30 cellular contexts compared by ENCODE assay signal in genomic region chr9:70367305-70367930, GRCh38.
"Had no signal": no experiment of that assay in that cellular context is flagged by ENCODE, and none has a peak within 500 bp of the region (broad histone marks: within the 10 kb centered on the region; RNA-seq: fewer than 3 reads in every experiment).

No MANE protein-coding gene starts in this region.

- DNase-seq: activated CD4-positive, alpha-beta T cell treated with anti-CD3 and anti-CD28 coated beads, Interleukin-2, amount 50 U/mL, for 1 hour; activated CD4-positive, CD25-positive, alpha-beta regulatory T cell; activated CD8-positive, alpha-beta memory T cell treated with anti-CD3 and anti-CD28 coated beads, Interleukin-2, amount 50 U/mL, for 4 hours; activated CD8-positive, alpha-beta T cell treated with anti-CD3 and anti-CD28 coated beads for 36 hours; activated effector memory CD4-positive, alpha-beta T cell treated with Interleukin-2 at 50 U/mL for 16 hours; activated naive CD4-positive, alpha-beta T cell; activated naive CD8-positive, alpha-beta T cell treated with anti-CD3 and anti-CD28 coated beads, Interleukin-2, amount 50 U/mL, for 24 hours; activated T-cell treated with anti-CD3 and anti-CD28 coated beads, Interleukin-2, amount 50 U/mL, for 24 hours; amniotic stem cell; Karpas-422; MM.1S; NCI-H1105; NCI-H1436; NCI-H1694 treated with DMSO at 0.1 percent for 48 hours; NCI-H2029 treated with DMSO at 0.1 percent for 48 hours; NCI-H345; NCI-H510A; NCI-H526 treated with DMSO at 0.1 percent for 48 hours; NCI-H82; OCI-M1; RPMI8226; T-cell; T-helper 2 cell; T1000 had no signal

- H3K27ac Mint-ChIP-seq: activated CD8-positive, alpha-beta T cell treated with anti-CD3 and anti-CD28 coated beads for 36 hours; activated naive CD4-positive, alpha-beta T cell treated with anti-CD3 and anti-CD28 coated beads, Interleukin-2, amount 50 U/mL, for 72 hours; activated naive CD8-positive, alpha-beta T cell treated with anti-CD3 and anti-CD28 coated beads, Interleukin-2, amount 50 U/mL, for 24 hours; activated T-cell treated with anti-CD3 and anti-CD28 coated beads, Interleukin-2, amount 50 U/mL, for 24 hours; activated T-helper 1 cell treated with anti-CD3 and anti-CD28 coated beads, Interleukin-12 subunit alpha, Interleukin-12 subunit beta, Interleukin-2, Interleukin-4 antibody, amounts not matched to agents 30 ng/mL and 10 ng/mL and 1 ng/mL, durations not matched to agents 14 hours and 24 hours and 36 hours; brain; T-cell had no signal

- H3K4me1 Mint-ChIP-seq: activated naive CD8-positive, alpha-beta T cell treated with anti-CD3 and anti-CD28 coated beads, Interleukin-2, amount 50 U/mL, for 24 hours; brain; T-cell had no signal

- H3K27ac ChIP-seq: SK-N-MC, VCaP had no signal

- H3K9me3 Mint-ChIP-seq: activated CD8-positive, alpha-beta T cell treated with anti-CD3 and anti-CD28 coated beads for 36 hours; activated naive CD8-positive, alpha-beta T cell treated with anti-CD3 and anti-CD28 coated beads, Interleukin-2, amount 50 U/mL, for 24 hours; activated T-cell treated with anti-CD3 and anti-CD28 coated beads, Interleukin-2, amount 50 U/mL, for 24 hours; activated T-helper 1 cell treated with anti-CD3 and anti-CD28 coated beads, Interleukin-12 subunit alpha, Interleukin-12 subunit beta, Interleukin-2, Interleukin-4 antibody, amounts not matched to agents 30 ng/mL and 10 ng/mL and 1 ng/mL, durations not matched to agents 14 hours and 24 hours and 36 hours; T-cell had no signal

- H3K4me3 ChIP-seq: SK-N-MC had no signal

- H3K36me3 Mint-ChIP-seq: activated naive CD4-positive, alpha-beta T cell treated with anti-CD3 and anti-CD28 coated beads, Interleukin-2, amount 50 U/mL, for 72 hours had no signal

- FAIRE-seq: astrocyte had no signal

- H3K27me3 Mint-ChIP-seq: activated CD8-positive, alpha-beta T cell treated with anti-CD3 and anti-CD28 coated beads for 36 hours; activated naive CD8-positive, alpha-beta T cell treated with anti-CD3 and anti-CD28 coated beads, Interleukin-2, amount 50 U/mL, for 24 hours; activated T-cell treated with anti-CD3 and anti-CD28 coated beads, Interleukin-2, amount 50 U/mL, for 24 hours; brain; T-cell had no signal

- H3K4me3 Mint-ChIP-seq: activated CD8-positive, alpha-beta T cell treated with anti-CD3 and anti-CD28 coated beads for 36 hours; activated naive CD8-positive, alpha-beta T cell treated with anti-CD3 and anti-CD28 coated beads, Interleukin-2, amount 50 U/mL, for 24 hours; activated T-cell treated with anti-CD3 and anti-CD28 coated beads, Interleukin-2, amount 50 U/mL, for 24 hours; activated T-helper 1 cell treated with anti-CD3 and anti-CD28 coated beads, Interleukin-12 subunit alpha, Interleukin-12 subunit beta, Interleukin-2, Interleukin-4 antibody, amounts not matched to agents 30 ng/mL and 10 ng/mL and 1 ng/mL, durations not matched to agents 14 hours and 24 hours and 36 hours; brain; T-cell had no signal
